ENCODE assay signal across 8 cellular contexts in the genomic region with DNA sequence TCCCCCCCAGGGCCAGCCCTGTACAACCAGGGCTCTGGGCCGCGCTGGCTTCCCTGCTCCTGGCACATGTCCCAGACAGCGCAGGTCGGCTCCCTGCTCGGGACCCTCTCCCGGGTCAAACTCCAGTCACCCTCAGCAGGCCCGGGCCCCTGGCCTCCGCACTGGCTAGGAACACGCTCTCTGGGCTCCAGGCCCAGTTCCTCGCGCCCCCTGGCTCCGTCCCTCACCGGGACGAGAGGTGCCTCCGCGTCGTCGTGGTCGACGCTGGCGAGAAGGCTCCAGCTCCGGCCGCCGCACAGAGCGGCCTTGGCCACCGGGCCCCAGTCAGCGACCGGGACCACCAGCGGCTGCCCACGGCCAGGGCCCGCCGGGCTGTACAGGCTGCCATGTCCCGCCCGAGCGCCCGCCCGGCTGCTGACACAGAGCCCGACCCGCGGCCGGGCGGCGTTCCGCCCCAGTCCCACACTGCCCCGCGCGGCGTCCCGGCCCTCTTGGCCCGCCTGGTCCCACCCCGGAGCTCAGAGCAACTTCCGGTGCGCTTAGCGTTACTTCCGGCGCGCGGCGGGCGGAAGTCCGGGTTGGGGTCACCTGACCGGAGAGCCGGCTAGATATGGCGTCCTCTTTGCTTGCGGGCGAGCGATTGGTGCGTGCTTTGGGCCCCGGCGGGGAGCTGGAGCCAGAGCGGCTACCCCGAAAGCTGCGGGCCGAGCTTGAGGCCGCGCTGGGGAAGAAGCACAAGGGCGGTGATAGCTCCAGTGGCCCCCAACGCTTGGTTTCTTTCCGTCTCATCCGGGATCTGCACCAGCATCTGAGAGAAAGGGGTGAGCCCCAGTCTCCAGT. TPM values are rescaled to one million over a fixed set of nuclear protein-coding genes. Genes with fewer than 3 reads are reported as not detected.
DNase-seq lines count a peak whose midpoint lies in the region; ATAC-seq, FAIRE-seq and TF ChIP-seq lines count a peak whose summit lies in the region.

A gene with protein sequence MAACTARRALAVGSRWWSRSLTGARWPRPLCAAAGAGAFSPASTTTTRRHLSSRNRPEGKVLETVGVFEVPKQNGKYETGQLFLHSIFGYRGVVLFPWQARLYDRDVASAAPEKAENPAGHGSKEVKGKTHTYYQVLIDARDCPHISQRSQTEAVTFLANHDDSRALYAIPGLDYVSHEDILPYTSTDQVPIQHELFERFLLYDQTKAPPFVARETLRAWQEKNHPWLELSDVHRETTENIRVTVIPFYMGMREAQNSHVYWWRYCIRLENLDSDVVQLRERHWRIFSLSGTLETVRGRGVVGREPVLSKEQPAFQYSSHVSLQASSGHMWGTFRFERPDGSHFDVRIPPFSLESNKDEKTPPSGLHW (minus strand): TSS at position 467 of the 840 bp plus-strand sequence. CDS start 79 bp downstream, at position 388.

- TF ChIP-seq CTCF in type B pancreatic cell (conservative IDR thresholded peaks at IDR 0.05) = peak; percentile 24

- intact Hi-C loops in cardiac septum (cut with DNase I) (loop anchor here (1.0 kb wide), 1 partner anchor 22 kb away; a partner anchor contains a TSS), posterior cingulate gyrus (cut with DNase I) (loop anchor here (1.0 kb wide), 1 partner anchor 22 kb away; a partner anchor contains a TSS)

- H3K36me3 Mint-ChIP-seq in T-cell (peaks cover 27% of the 10 kb centered on the region), type B pancreatic cell (peaks cover 5% of the 10 kb centered on the region)

- no peak within 1 kb of the TSS for H3K27ac ChIP-seq in adipose tissue (ENCODE audit: low read depth, low read length)

- peak within 1 kb of the TSS; percentile 92 to 93 for H3K27ac Mint-ChIP-seq in T-cell
- peak within 1 kb of the TSS; percentile 92 for H3K27ac Mint-ChIP-seq in type B pancreatic cell

- peak; percentile 98 for DNase-seq in GM12891 (ENCODE audit: insufficient read length, low spot score)
- DNase-seq in NCI-H146 (lab: John Stamatoyannopoulos, UW) = peak; percentile 92
- DNase-seq in T-cell = peak; percentile 87 to 97 (median 94)
- peak; percentile 98 for DNase-seq in cardiac septum (ENCODE audit: low spot score)
- DNase-seq in posterior cingulate gyrus = peak; percentile 92 to 99 (median 96)
- peak; percentile 97 for DNase-seq in type B pancreatic cell (ENCODE audit: extremely low spot score, unreplicated experiment)

- peak; percentile 82 for TF ChIP-seq POLR2A in GM12891 (IDR thresholded peaks at IDR 0.05; ENCODE audit: low read depth, low read length)

- H3K27me3 Mint-ChIP-seq in T-cell (no peaks in the 10 kb centered on the region), type B pancreatic cell (no peaks in the 10 kb centered on the region)

- ATAC-seq in HG02798 (IDR thresholded peaks at IDR 0.05; ENCODE audit: poor library complexity, unreplicated experiment) = peak; percentile 99
- peak; percentile 97 to 100 (median 99) for ATAC-seq in T-cell (replicated peaks in 1 of 4)

- H3K4me1 Mint-ChIP-seq in T-cell (peaks cover 24 to 33% (median 33%) of the 10 kb centered on the region in 3 donors), type B pancreatic cell (ENCODE audit: unreplicated experiment) (peaks cover 17% of the 10 kb centered on the region)

- H3K4me3 Mint-ChIP-seq in T-cell (peak within 1 kb of the TSS; percentile 93 to 95 (median 94)), type B pancreatic cell (peak within 1 kb of the TSS; percentile 96)

- H3K9me3 Mint-ChIP-seq in T-cell = no peaks in the 10 kb centered on the region
- no peaks in the 10 kb centered on the region for H3K9me3 Mint-ChIP-seq in type B pancreatic cell

- peak; percentile 94 for FAIRE-seq in GM12891 (lab: Jason Lieb, UNC)

- CTCF ChIA-PET in T-cell (lab: Charles Lee) = interaction anchor here in 1 of 2 donors (0.6 to 2.2 kb wide), 5 partner anchors 19 to 27 kb away, joined by 3 to 15 read pairs (median 4); a partner anchor contains a TSS

- POLR2A ChIA-PET in T-cell (lab: Charles Lee) = interaction anchor here (0.5 to 2.3 kb wide), 5 partner anchors 21 to 316 kb away, joined by 3 to 25 read pairs (median 3); a partner anchor contains a TSS

- WGBS in adipose tissue, 3 donors = 0 to 1% (median 0%) methylated on average over 71 to 80 of the region's 80 CpGs

TF ChIP-seq in GM12891, 5 proteins besides CTCF, POLR2A, EP300 and RAD21:
- TF ChIP-seq TAF1 (IDR thresholded peaks at IDR 0.05; ENCODE audit: low read depth, low read length) (peak; percentile 89), SPI1 (IDR thresholded peaks at IDR 0.05; ENCODE audit: low read depth, low read length) (peak; percentile 53), PAX5 (IDR thresholded peaks at IDR 0.05; ENCODE audit: insufficient read depth, low read length, severe bottlenecking) (peak; percentile 42), POU2F2 (IDR thresholded peaks at IDR 0.05; ENCODE audit: low read depth, low read length) (no peak; the same call in 1 of the 2 replicates), POLR2AphosphoS5 (IDR thresholded peaks at IDR 0.05; ENCODE audit: low read depth, low read length) (peak; percentile 83)

RNA-seq across cellular contexts. Expression of the gene that starts here (rescaled TPM):
- polyA plus RNA-seq in GM12891 (2012; ENCODE audit: low read depth, missing spikeins) = 78.8 TPM
- total RNA-seq in T-cell (10 to 100 TPM; 29.2 to 38.7 (median 33.2) TPM), cardiac septum (127 TPM), type B pancreatic cell (ENCODE audit: low replicate concordance) (79.3 and 90.8 TPM in 2 replicates)
- 10 to 100 TPM; 55.1 to 89.6 (median 58.5) TPM for polyA plus RNA-seq in adipose tissue
